9 cellular contexts compared by ENCODE assay signal in the genomic region with DNA sequence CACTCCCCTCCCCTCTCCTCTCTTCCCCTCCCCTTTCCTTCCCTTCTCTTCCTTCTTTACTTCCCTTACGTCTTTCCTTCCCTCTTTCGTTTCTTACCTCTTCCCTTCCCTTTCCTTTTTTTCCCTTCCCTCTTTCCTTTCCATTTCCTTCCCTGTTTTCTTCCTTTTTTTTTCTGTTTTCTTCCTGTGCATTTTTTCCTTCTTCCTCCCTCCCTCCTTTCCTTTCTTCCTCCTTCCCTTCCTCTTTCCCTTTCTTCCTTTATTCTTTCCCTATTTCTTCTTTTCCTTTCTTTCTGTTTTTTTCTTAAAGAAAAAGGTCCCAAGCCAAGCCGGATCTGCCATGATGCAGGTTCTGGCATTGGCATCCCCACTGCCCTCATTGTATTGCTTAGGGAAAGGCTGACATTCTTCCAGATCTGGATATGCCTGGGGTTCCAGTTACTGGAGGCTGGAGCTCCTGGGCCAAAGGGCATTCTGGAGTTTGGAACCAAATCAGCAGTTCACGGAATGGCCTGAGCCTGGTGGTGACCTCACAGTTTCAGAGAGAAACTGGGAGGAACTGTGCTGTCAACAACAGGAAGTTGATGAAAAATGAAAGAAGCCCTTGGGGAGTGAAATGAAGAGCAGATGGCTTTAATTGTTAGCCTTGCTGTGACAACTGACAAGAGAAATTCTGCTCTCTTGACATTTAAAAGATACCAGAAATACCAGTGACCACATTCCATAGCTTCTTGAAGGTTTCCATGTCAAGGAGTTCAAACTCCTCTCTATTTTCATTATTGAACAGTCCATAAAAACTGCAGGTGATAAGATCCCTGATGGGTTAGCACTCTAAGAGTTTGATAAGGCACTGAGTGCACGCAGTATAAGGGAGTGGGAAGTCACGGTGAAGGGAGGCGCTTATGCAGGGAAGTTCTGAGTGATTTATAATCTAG.
DNase-seq lines count a peak whose midpoint lies in the region; ATAC-seq and TF ChIP-seq lines count a peak whose summit lies in the region.
"Had no signal": no experiment of that assay in that cellular context is flagged by ENCODE, and none has a peak within 500 bp of the region (broad histone marks: within the 10 kb centered on the region; RNA-seq: fewer than 3 reads in every experiment).

No MANE protein-coding gene starts in this region.

- peak overlapping the region; percentile 6 for H2AFZ ChIP-seq in hepatocyte

- no peak overlapping the region for H3K4me3 ChIP-seq in hepatocyte

- H3K9me3 ChIP-seq in hepatocyte (ENCODE audit: low read depth), result no peaks in the 10 kb centered on the region
- H3K9me3 ChIP-seq: neutrophil had no signal

- H3K9me2 ChIP-seq in hepatocyte (replicated peaks; ENCODE audit: insufficient read depth), result no peaks in the 10 kb centered on the region

- 45% methylated on average over 6 of the region's 7 CpGs for WGBS in hepatocyte (ENCODE audit: low lambda C conversion rate, missing lambda C conversion rate)

- no peaks in the 10 kb centered on the region for H3K79me2 ChIP-seq in hepatocyte

- H3K27ac Mint-ChIP-seq in stimulated activated naive B cell treated with anti-CD40 and anti-IgM and Interleukin-4, amounts not matched to agents 10 μg/mL and 1 μg/mL and 100 μg/mL, for 72 hours, result peak overlapping the region; percentile 94

- TF ChIP-seq CTCF in hepatocyte (IDR thresholded peaks at IDR 0.05; ENCODE audit: poor library complexity), result no peak

- peaks cover 4 to 11% of the 10 kb centered on the region in 2 donors for H3K9me3 Mint-ChIP-seq in stimulated activated naive B cell treated with anti-CD40 and anti-IgM and Interleukin-4, amounts not matched to agents 10 μg/mL and 1 μg/mL and 100 μg/mL, for 72 hours

- peak overlapping the region; percentile 64 to 72 for H3K4me3 Mint-ChIP-seq in stimulated activated naive B cell treated with anti-CD40 and anti-IgM and Interleukin-4, amounts not matched to agents 10 μg/mL and 1 μg/mL and 100 μg/mL, for 72 hours

- no peaks in the 10 kb centered on the region for H3K27me3 ChIP-seq in hepatocyte
- H3K27me3 ChIP-seq: neutrophil had no signal

- peak overlapping the region; percentile 93 for H3K27ac ChIP-seq in hepatocyte
- H3K27ac ChIP-seq: neutrophil had no signal

- H3K36me3 Mint-ChIP-seq in stimulated activated naive B cell treated with anti-CD40 and anti-IgM and Interleukin-4, amounts not matched to agents 10 μg/mL and 1 μg/mL and 100 μg/mL, for 72 hours, result peaks cover 5 to 12% of the 10 kb centered on the region in 2 donors

- ATAC-seq in GM19397 (IDR thresholded peaks at IDR 0.05; ENCODE audit: unreplicated experiment), result peak; percentile 99
- ATAC-seq in HG03354 (IDR thresholded peaks at IDR 0.05; ENCODE audit: poor library complexity, severe bottlenecking, unreplicated experiment), result peak; percentile 99
- ATAC-seq in stimulated activated naive B cell treated with anti-CD40 and anti-IgM and Interleukin-4, amounts not matched to agents 10 μg/mL and 1 μg/mL and 100 μg/mL, for 72 hours (replicated peaks), result peak; percentile 97 to 99

- peaks cover 17 to 22% of the 10 kb centered on the region in 2 donors for H3K4me1 Mint-ChIP-seq in stimulated activated naive B cell treated with anti-CD40 and anti-IgM and Interleukin-4, amounts not matched to agents 10 μg/mL and 1 μg/mL and 100 μg/mL, for 72 hours

- peak overlapping the region; percentile 51 for H3K4me2 ChIP-seq in hepatocyte

- peak; percentile 83 for DNase-seq in EL
- DNase-seq in UCSD-AML1 (lab: John Stamatoyannopoulos, UW; ENCODE audit: unreplicated experiment), result peak; percentile 46
- peak; percentile 55 for DNase-seq in hepatocyte (ENCODE audit: low spot score)
- peak; percentile 38 for DNase-seq in stimulated activated naive B cell treated with anti-CD40 and anti-IgM and Interleukin-4, amounts not matched to agents 10 μg/mL and 1 μg/mL and 100 μg/mL, for 72 hours
- DNase-seq in NCI-H2081 (lab: John Stamatoyannopoulos, UW), result no peak
- no peak for DNase-seq in DMS79 treated with DMSO at 0.1 percent for 48 hours (lab: John Stamatoyannopoulos, UW)

- no peaks in the 10 kb centered on the region for H4K20me1 ChIP-seq in hepatocyte (ENCODE audit: insufficient read depth, poor library complexity, severe bottlenecking)

- H3K27me3 Mint-ChIP-seq in stimulated activated naive B cell treated with anti-CD40 and anti-IgM and Interleukin-4, amounts not matched to agents 10 μg/mL and 1 μg/mL and 100 μg/mL, for 72 hours, result no peaks in the 10 kb centered on the region

- peaks cover 19% of the 10 kb centered on the region for H3K4me1 ChIP-seq in hepatocyte (ENCODE audit: insufficient read depth)

- H3K36me3 ChIP-seq in hepatocyte (replicated peaks; ENCODE audit: insufficient read depth, low read depth), result no peaks in the 10 kb centered on the region
- H3K36me3 ChIP-seq: neutrophil had no signal

Comparison
In these comparisons a context has a peak if more than half of its experiments do, and no peak if none do; other contexts are left out.
1. DNase-seq: peak in EL (single experiment), UCSD-AML1 (single experiment), hepatocyte (single experiment) and stimulated activated naive B cell treated with anti-CD40 and anti-IgM and Interleukin-4, amounts not matched to agents 10 μg/mL and 1 μg/mL and 100 μg/mL, for 72 hours (single experiment); none in NCI-H2081 (0 of 2) and DMS79 treated with DMSO at 0.1 percent for 48 hours (single experiment).
2. Peak in every context shown above with its lines, with median percentiles within 50 percentile points of each other: ATAC-seq.